Comparison of ENCODE assay signal across 8 cellular contexts in the genomic region with DNA sequence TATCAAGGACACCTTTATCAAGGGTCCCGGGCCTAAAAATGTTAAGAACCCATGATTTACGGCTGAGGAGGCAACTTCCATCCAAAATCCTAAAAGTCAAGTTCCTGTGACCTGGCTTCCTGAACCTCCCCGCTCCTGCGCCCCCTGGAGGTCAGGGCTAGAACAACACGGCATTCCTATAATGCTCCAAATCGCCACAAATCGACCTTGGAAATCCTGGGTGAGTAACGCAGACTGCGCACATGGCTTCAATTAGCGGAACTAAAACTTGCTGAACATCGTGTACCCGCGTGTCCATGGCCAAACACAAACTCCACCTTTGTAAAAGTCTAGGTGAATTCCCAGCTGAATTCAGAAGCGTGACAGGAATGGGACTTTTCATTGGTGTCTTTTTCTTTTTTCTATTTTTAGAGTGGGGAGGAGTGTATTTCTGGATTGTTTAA. TPM values are rescaled to one million over a fixed set of nuclear protein-coding genes. Genes with fewer than 3 reads are reported as not detected.
A peak's percentile ranks its signal among the peaks of the same experiment; 100 is the strongest.
DNase-seq lines count a peak whose midpoint lies in the region; ATAC-seq and TF ChIP-seq lines count a peak whose summit lies in the region.

No MANE protein-coding gene starts in this region.

- H3K4me3 Mint-ChIP-seq in T-helper 17 cell = peak overlapping the region; percentile 19

- H3K9me3 ChIP-seq in MM.1S (replicated peaks; ENCODE audit: insufficient read depth, low read length) (no peaks in the 10 kb centered on the region), T-helper 17 cell (ENCODE audit: control insufficient read depth, low read length, poor library complexity, severe bottlenecking) (no peaks in the 10 kb centered on the region)

- no peaks in the 10 kb centered on the region for H3F3A ChIP-seq in MM.1S (ENCODE audit: insufficient read depth, low read length)

- H3K4me1 ChIP-seq in MM.1S (ENCODE audit: low read length) = no peaks in the 10 kb centered on the region

- peak overlapping the region; percentile 8; the same call in 1 of the 2 replicates for H3K4me2 ChIP-seq in MM.1S (ENCODE audit: low read depth, low read length)

- H3K9me2 ChIP-seq in MM.1S (replicated peaks; ENCODE audit: insufficient read depth, low read length) = no peaks in the 10 kb centered on the region

- ATAC-seq in T-helper 17 cell (peak; percentile 45), HG02588 (IDR thresholded peaks at IDR 0.05; ENCODE audit: unreplicated experiment) (no peak), GM21529 (IDR thresholded peaks at IDR 0.05; ENCODE audit: unreplicated experiment) (no peak)

- H3K4me1 Mint-ChIP-seq in T-helper 17 cell = peaks cover 1% of the 10 kb centered on the region

- H3K36me3 Mint-ChIP-seq in T-helper 17 cell (ENCODE audit: low read depth) = peaks cover 2% of the 10 kb centered on the region

- peaks cover 22% of the 10 kb centered on the region for H3K27me3 Mint-ChIP-seq in T-helper 17 cell

- H3K4me3 ChIP-seq in MM.1S (ENCODE audit: low read length) (no peak overlapping the region), astrocyte of the spinal cord (ENCODE audit: low read depth, low read length) (no peak overlapping the region)

- H3K27ac Mint-ChIP-seq in T-helper 17 cell = no peak overlapping the region

- H3K27ac ChIP-seq in MM.1S (ENCODE audit: low read length) = no peak overlapping the region

- DNase-seq in G401 (ENCODE audit: low spot score) (peak; percentile 34), MM.1S (peak; percentile 49), T-helper 17 cell (peak; percentile 41 to 53 (median 52)), astrocyte of the spinal cord (ENCODE audit: low read depth, low spot score) (peak; percentile 86), iris pigment epithelial cell (ENCODE audit: low read depth) (peak; percentile 94)
- peak; percentile 71 for DNase-seq in stimulated activated CD4-positive, alpha-beta T cell treated with anti-CD3 and anti-CD28 coated beads, Interleukin-15, amount 100 ng/mL, for 24 hours

- in situ Hi-C loops in G401 (cut with HindIII; ENCODE audit: low sequenced_read_pairs) = no loop called here
- in situ Hi-C loops in astrocyte of the spinal cord (cut with HindIII; ENCODE audit: low sequenced_read_pairs) = no loop called here

- H4K20me1 ChIP-seq in MM.1S (ENCODE audit: insufficient read depth, low read length) = no peaks in the 10 kb centered on the region

- H3K79me2 ChIP-seq in MM.1S (ENCODE audit: low read length) = no peaks in the 10 kb centered on the region

- peak; percentile 95 for TF ChIP-seq CTCF in MM.1S (IDR thresholded peaks at IDR 0.05; ENCODE audit: low read length)
- peak; percentile 98 for TF ChIP-seq CTCF in astrocyte of the spinal cord (IDR thresholded peaks at IDR 0.05; ENCODE audit: low read depth, low read length)

- H3K27me3 ChIP-seq in MM.1S (replicated peaks; ENCODE audit: insufficient read depth, low read length) = peaks cover 61% of the 10 kb centered on the region

- H3K36me3 ChIP-seq in MM.1S (replicated peaks; ENCODE audit: insufficient read depth, low read length) = no peaks in the 10 kb centered on the region

- no peak overlapping the region for H2AFZ ChIP-seq in MM.1S (ENCODE audit: low read length)

- H3K9ac ChIP-seq in MM.1S (ENCODE audit: low read length) = no peak overlapping the region

RNA-seq across cellular contexts. Expression of a gene that starts 4.3 kb away (rescaled TPM):
- 0.68 and 0.92 TPM in 2 replicates for total RNA-seq in G401 (2014; rRNA removed; shearing (Covaris generic))
- total RNA-seq in T-helper 17 cell = 10 to 100 TPM in 1 of 2 donors, 1 to 10 TPM in 1; 2.2 to 11.3 TPM

RNA-seq across cellular contexts. Expression of a gene that starts 26.6 kb away (rescaled TPM):
- not detected in 2 replicates for total RNA-seq in G401 (2014; rRNA removed; shearing (Covaris generic))
- 1 to 10 TPM in 1 of 2 donors, under 1 TPM in 1; 0.70 to 1.4 TPM for total RNA-seq in T-helper 17 cell

RNA-seq across cellular contexts. Expression of a gene that starts 30.6 kb away (rescaled TPM):
- total RNA-seq in G401 (2014; rRNA removed; shearing (Covaris generic)) = 7.0 and 11.0 TPM in 2 replicates
- total RNA-seq in T-helper 17 cell = 1 to 10 TPM; 9.2 to 9.9 TPM

RNA-seq across cellular contexts. Expression of a gene that starts 43.8 kb away (rescaled TPM):
- 13.9 and 16.7 TPM in 2 replicates for total RNA-seq in G401 (2014; rRNA removed; shearing (Covaris generic))
- 10 to 100 TPM in 1 of 2 donors, 1 to 10 TPM in 1; 9.1 to 11.2 TPM for total RNA-seq in T-helper 17 cell

RNA-seq across cellular contexts. Expression of a gene that starts 49.0 kb away (rescaled TPM):
- 16.5 and 22.2 TPM in 2 replicates for total RNA-seq in G401 (2014; rRNA removed; shearing (Covaris generic))
- total RNA-seq in T-helper 17 cell = 10 to 100 TPM; 35.6 to 53.7 TPM

Comparison
In these comparisons a context has a peak if more than half of its experiments do, and no peak if none do; other contexts are left out.
1. DNase-seq: peak in every context shown above with its lines; median percentile 94 in iris pigment epithelial cell; 86 in astrocyte of the spinal cord; 71 in stimulated activated CD4-positive, alpha-beta T cell treated with anti-CD3 and anti-CD28 coated beads, Interleukin-15, amount 100 ng/mL, for 24 hours; 52 in T-helper 17 cell; 49 in MM.1S; 34 in G401.